30 cellular contexts compared by ENCODE assay signal in the genomic region with DNA sequence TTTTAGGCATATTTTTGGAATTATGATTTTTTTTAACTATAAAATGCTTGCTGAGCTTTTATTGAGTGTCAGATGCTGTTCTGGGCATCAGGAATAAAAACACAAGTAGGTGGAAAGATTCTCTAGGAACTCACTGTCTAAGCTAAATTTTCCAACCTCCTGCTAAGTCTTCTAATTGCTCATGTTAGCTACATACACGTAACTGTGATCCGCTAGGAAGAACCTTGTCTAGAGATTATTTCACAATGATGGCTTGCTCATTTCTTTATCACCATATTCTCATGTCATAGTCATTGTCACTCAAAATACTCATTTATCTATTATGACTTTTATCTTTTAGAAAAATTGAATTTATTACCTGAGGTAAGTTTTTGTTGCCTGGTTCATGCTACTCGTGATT.
"Had no signal": no experiment of that assay in that cellular context is flagged by ENCODE, and none has a peak within 500 bp of the region (broad histone marks: within the 10 kb centered on the region; RNA-seq: fewer than 3 reads in every experiment).

No MANE protein-coding gene starts in this region.

- H3K27me3 ChIP-seq: body of pancreas, brain microvascular endothelial cell, breast epithelium had no signal

- H3K27ac ChIP-seq: body of pancreas, brain microvascular endothelial cell, breast epithelium, VCaP had no signal

- H3K36me3 ChIP-seq: brain microvascular endothelial cell, breast epithelium had no signal

- H3K9me3 ChIP-seq: body of pancreas, breast epithelium had no signal

- H3K4me1 ChIP-seq: breast epithelium had no signal

- H3K4me3 ChIP-seq: body of pancreas, breast epithelium had no signal

- ATAC-seq: activated CD8-positive, alpha-beta T cell treated with anti-CD3 and anti-CD28 coated beads for 36 hours; activated naive CD8-positive, alpha-beta T cell treated with anti-CD3 and anti-CD28 coated beads, Interleukin-2, amount 50 U/mL, for 24 hours; activated T-cell treated with anti-CD3 and anti-CD28 coated beads, Interleukin-2, amount 50 U/mL, for 4 hours; activated T-cell treated with anti-CD3 and anti-CD28 coated beads, Interleukin-2, amount 50 U/mL, for 72 hours; activated T-helper 17 cell treated with anti-CD3 and anti-CD28 coated beads, Interleukin-2, amount 50 U/mL, for 72 hours; body of pancreas had no signal

- DNase-seq: activated B cell treated with CpG ODN at 0.5 μM for 24 hours; activated CD4-positive, alpha-beta memory T cell treated with anti-CD3 and anti-CD28 coated beads for 36 hours; activated CD4-positive, alpha-beta T cell treated with anti-CD3 and anti-CD28 coated beads for 4 hours; activated CD4-positive, alpha-beta T cell treated with anti-CD3 and anti-CD28 coated beads, Interleukin-2, amount 10 ng/mL, durations not matched to agents 24 days and 14 days; activated CD4-positive, alpha-beta T cell treated with anti-CD3 and anti-CD28 coated beads, Interleukin-2, amount 50 U/mL, for 1 hour; activated CD4-positive, alpha-beta T cell treated with anti-CD3 and anti-CD28 coated beads, Interleukin-2, amount 50 U/mL, for 4 hours; activated CD4-positive, CD25-positive, alpha-beta regulatory T cell treated with anti-CD3 and anti-CD28 coated beads, Interleukin-2, amount 50 U/mL, for 72 hours; activated CD8-positive, alpha-beta memory T cell treated with anti-CD3 and anti-CD28 coated beads, Interleukin-2, amount 50 U/mL, for 4 hours; activated CD8-positive, alpha-beta T cell treated with anti-CD3 and anti-CD28 coated beads for 36 hours; activated effector memory CD4-positive, alpha-beta T cell treated with anti-CD3 and anti-CD28 coated beads, Interleukin-2, amount 50 U/mL, for 16 hours; activated gamma-delta T cell treated with Interleukin-2 at 50 U/mL for 16 hours; activated naive CD4-positive, alpha-beta T cell; activated naive CD4-positive, alpha-beta T cell treated with anti-CD3 and anti-CD28 coated beads, Interleukin-2, amount 10 ng/mL, durations not matched to agents 7 days and 5 days; activated naive CD8-positive, alpha-beta T cell treated with anti-CD3 and anti-CD28 coated beads, Interleukin-2, amount 10 ng/mL, durations not matched to agents 7 days and 5 days; activated naive CD8-positive, alpha-beta T cell treated with anti-CD3 and anti-CD28 coated beads, Interleukin-2, amount 50 U/mL, for 24 hours; activated T-cell treated with anti-CD3 and anti-CD28 coated beads for 4 hours; activated T-cell treated with anti-CD3 and anti-CD28 coated beads, Interleukin-2, amount 50 U/mL, for 1 hour; activated T-cell treated with anti-CD3 and anti-CD28 coated beads, Interleukin-2, amount 50 U/mL, for 4 hours; activated T-cell treated with anti-CD3 and anti-CD28 coated beads, Interleukin-2, amount 50 U/mL, for 72 hours; amniotic stem cell; aorta; body of pancreas; central memory CD4-positive, alpha-beta T cell; T-helper 1 cell; T-helper 2 cell; T-helper 9 cell had no signal
